ENCODE assay signal across 1 cellular context in the genomic region with DNA sequence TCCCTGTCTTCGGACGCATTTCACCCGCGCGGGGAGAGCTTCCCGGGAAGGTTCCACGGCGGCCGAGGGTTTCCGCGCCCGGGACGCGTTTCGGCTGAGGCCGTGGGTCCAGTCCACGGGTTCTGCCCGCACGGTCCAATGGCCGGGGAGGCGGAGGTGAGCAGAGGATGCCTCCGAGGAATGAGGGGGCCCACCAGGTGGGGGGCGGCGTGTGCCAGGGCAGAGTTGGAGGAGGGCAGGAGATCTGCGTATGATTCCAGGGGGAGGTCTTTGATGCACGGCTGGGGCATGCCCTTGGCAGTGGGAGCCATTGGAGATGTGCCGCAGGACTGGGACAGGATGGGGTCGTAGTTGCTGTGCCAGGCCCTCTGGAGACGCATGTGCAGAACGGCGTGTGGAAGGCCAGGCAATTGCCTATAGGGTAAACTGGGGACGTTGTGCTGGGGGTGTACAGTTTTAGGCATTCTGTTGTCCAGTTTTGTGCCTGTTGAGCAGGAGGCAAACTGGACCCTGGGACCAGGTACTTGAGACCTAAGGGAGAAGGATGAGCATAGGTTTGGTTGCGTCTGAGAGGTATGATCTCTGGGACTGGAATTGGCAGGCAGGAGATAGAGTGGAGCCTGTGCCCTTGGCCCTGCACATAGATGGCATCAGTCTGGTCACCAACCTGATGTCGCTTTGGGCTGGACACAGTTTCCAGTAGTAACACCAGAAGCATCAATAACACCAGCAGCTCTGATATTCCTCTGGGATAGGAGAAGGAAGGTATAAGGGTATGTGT.
TF ChIP-seq lines count a peak whose summit lies in the region.

No MANE protein-coding gene starts in this region.

TF ChIP-seq in GM12878, 131 proteins besides CTCF, POLR2A, EP300 and RAD21:
- TF ChIP-seq NR2C1 (IDR thresholded peaks at IDR 0.05) (no peak), NRF1 (conservative IDR thresholded peaks at IDR 0.05; ENCODE audit: low read depth, low read length) (no peak), BACH1 (IDR thresholded peaks at IDR 0.05; ENCODE audit: borderline replicate concordance) (peak; percentile 7; the same call in 1 of the 2 replicates), USF1 (IDR thresholded peaks at IDR 0.05; ENCODE audit: borderline replicate concordance, extremely low read length, insufficient read depth, low read depth, low read length) (no peak), HDGF (IDR thresholded peaks at IDR 0.05) (peak; percentile 13; the same call in 1 of the 2 replicates), HDAC2 (IDR thresholded peaks at IDR 0.05) (no peak), MLLT1 (IDR thresholded peaks at IDR 0.05) (0 out of 2 replicates have a peak, but pooled peaks have one; percentile 35)
- TF ChIP-seq, protein P1, sequence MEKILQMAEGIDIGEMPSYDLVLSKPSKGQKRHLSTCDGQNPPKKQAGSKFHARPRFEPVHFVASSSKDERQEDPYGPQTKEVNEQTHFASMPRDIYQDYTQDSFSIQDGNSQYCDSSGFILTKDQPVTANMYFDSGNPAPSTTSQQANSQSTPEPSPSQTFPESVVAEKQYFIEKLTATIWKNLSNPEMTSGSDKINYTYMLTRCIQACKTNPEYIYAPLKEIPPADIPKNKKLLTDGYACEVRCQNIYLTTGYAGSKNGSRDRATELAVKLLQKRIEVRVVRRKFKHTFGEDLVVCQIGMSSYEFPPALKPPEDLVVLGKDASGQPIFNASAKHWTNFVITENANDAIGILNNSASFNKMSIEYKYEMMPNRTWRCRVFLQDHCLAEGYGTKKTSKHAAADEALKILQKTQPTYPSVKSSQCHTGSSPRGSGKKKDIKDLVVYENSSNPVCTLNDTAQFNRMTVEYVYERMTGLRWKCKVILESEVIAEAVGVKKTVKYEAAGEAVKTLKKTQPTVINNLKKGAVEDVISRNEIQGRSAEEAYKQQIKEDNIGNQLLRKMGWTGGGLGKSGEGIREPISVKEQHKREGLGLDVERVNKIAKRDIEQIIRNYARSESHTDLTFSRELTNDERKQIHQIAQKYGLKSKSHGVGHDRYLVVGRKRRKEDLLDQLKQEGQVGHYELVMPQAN (conservative IDR thresholded peaks at IDR 0.05): 0 out of 2 replicates have a peak, but pooled peaks have one; percentile 8
